ENCODE assay signal across 11 cellular contexts in genomic region chr15:38530113-38530512, GRCh38. TPM values are rescaled to one million over a fixed set of nuclear protein-coding genes. Genes with fewer than 3 reads are reported as not detected.
A peak's percentile ranks its signal among the peaks of the same experiment; 100 is the strongest.
DNase-seq lines count a peak whose midpoint lies in the region; ATAC-seq lines count a peak whose summit lies in the region.
"Had no signal": no experiment of that assay in that cellular context is flagged by ENCODE, and none has a peak within 500 bp of the region (broad histone marks: within the 10 kb centered on the region; RNA-seq: fewer than 3 reads in every experiment).

No MANE protein-coding gene starts in this region.

- peaks cover 66 to 74% of the 10 kb centered on the region in 2 donors for H3K4me1 Mint-ChIP-seq in natural killer cell treated with Interleukin-12 subunit alpha and Interleukin-12 subunit beta and Interleukin-15 and Interleukin-18, amount 100 ng/mL, for 72 hours (ENCODE audit: low read depth in 2 of 2)

- peak; percentile 96 for ATAC-seq in GM18868 (IDR thresholded peaks at IDR 0.05; ENCODE audit: unreplicated experiment)
- peak; percentile 70 for ATAC-seq in HG02623 (IDR thresholded peaks at IDR 0.05; ENCODE audit: unreplicated experiment)
- peak; percentile 85 to 90 for ATAC-seq in natural killer cell treated with Interleukin-12 subunit alpha and Interleukin-12 subunit beta and Interleukin-15 and Interleukin-18, amount 100 ng/mL, for 72 hours
- ATAC-seq: right lobe of liver had no signal

- peak; percentile 48 to 61 for DNase-seq in activated T-cell treated with anti-CD3 and anti-CD28 coated beads, Interleukin-2, amount 50 U/mL, for 48 hours
- DNase-seq in natural killer cell treated with Interleukin-12 subunit alpha and Interleukin-12 subunit beta and Interleukin-15 and Interleukin-18, amount 100 ng/mL, for 72 hours (ENCODE audit: low spot score): no peak
- DNase-seq in CD1c-positive myeloid dendritic cell (ENCODE audit: extremely low spot score) (no peak), NCI-H2029 (lab: John Stamatoyannopoulos, UW) (no peak), occipital lobe (lab: John Stamatoyannopoulos, UW) (no peak)
- DNase-seq: cortex of kidney, head of caudate nucleus, NCI-H1092 treated with DMSO at 0.1 percent for 48 hours, right lobe of liver had no signal

- peaks cover 5% of the 10 kb centered on the region for H3K9me3 Mint-ChIP-seq in natural killer cell treated with Interleukin-12 subunit alpha and Interleukin-12 subunit beta and Interleukin-15 and Interleukin-18, amount 100 ng/mL, for 72 hours

- peak overlapping the region; percentile 68 for H3K4me3 Mint-ChIP-seq in natural killer cell treated with Interleukin-12 subunit alpha and Interleukin-12 subunit beta and Interleukin-15 and Interleukin-18, amount 100 ng/mL, for 72 hours

- H3K27me3 Mint-ChIP-seq in natural killer cell treated with Interleukin-12 subunit alpha and Interleukin-12 subunit beta and Interleukin-15 and Interleukin-18, amount 100 ng/mL, for 72 hours: no peaks in the 10 kb centered on the region

- peak overlapping the region; percentile 62 to 92 for H3K27ac Mint-ChIP-seq in natural killer cell treated with Interleukin-12 subunit alpha and Interleukin-12 subunit beta and Interleukin-15 and Interleukin-18, amount 100 ng/mL, for 72 hours

- H3K36me3 Mint-ChIP-seq in natural killer cell treated with Interleukin-12 subunit alpha and Interleukin-12 subunit beta and Interleukin-15 and Interleukin-18, amount 100 ng/mL, for 72 hours: peaks cover 49% of the 10 kb centered on the region

RNA-seq across cellular contexts. Expression of gene RASGRP1, which starts 34.5 kb away (rescaled TPM):
- 100 to 1,000 TPM; 154 to 241 TPM for total RNA-seq in natural killer cell treated with Interleukin-12 subunit alpha and Interleukin-12 subunit beta and Interleukin-15 and Interleukin-18, amount 100 ng/mL, for 72 hours
- total RNA-seq in occipital lobe: 20.4 TPM

Comparison
In these comparisons a context has a peak if more than half of its experiments do, and no peak if none do; other contexts are left out.
1. DNase-seq: peak in activated T-cell treated with anti-CD3 and anti-CD28 coated beads, Interleukin-2, amount 50 U/mL, for 48 hours (2 of 2); none in natural killer cell treated with Interleukin-12 subunit alpha and Interleukin-12 subunit beta and Interleukin-15 and Interleukin-18, amount 100 ng/mL, for 72 hours (single experiment), CD1c-positive myeloid dendritic cell (single experiment), NCI-H2029 (single experiment) and occipital lobe (single experiment).
2. Peak in every context shown above with its lines, with median percentiles within 50 percentile points of each other: ATAC-seq.